ENCODE assay signal across 12 cellular contexts in genomic region chr11:81007046-81007445, GRCh38.
DNase-seq lines count a peak whose midpoint lies in the region; ATAC-seq, FAIRE-seq and TF ChIP-seq lines count a peak whose summit lies in the region.
"Had no signal": no experiment of that assay in that cellular context is flagged by ENCODE, and none has a peak within 500 bp of the region (broad histone marks: within the 10 kb centered on the region; RNA-seq: fewer than 3 reads in every experiment).

No MANE protein-coding gene starts in this region.

- no peaks in the 10 kb centered on the region for H3K9me2 ChIP-seq in MM.1S (replicated peaks; ENCODE audit: insufficient read depth, low read length)

- H3K36me3 ChIP-seq in MM.1S (replicated peaks; ENCODE audit: insufficient read depth, low read length), result no peaks in the 10 kb centered on the region
- H3K36me3 ChIP-seq in right lobe of liver, result no peaks in the 10 kb centered on the region

- no peak overlapping the region for H3K27ac ChIP-seq in MM.1S (ENCODE audit: low read length)
- no peak overlapping the region for H3K27ac ChIP-seq in right lobe of liver

- intact Hi-C loops in right lobe of liver (cut with DNase I), result no loop called here
- intact Hi-C loops in activated T-helper 1 cell treated with anti-CD3 and anti-CD28 coated beads, Interleukin-12 subunit alpha, Interleukin-12 subunit beta, Interleukin-2, Interleukin-4 antibody, amounts not matched to agents 30 ng/mL and 10 ng/mL and 1 ng/mL, durations not matched to agents 14 hours and 24 hours and 36 hours (cut with micrococcal nuclease), result no loop called here

- no peak overlapping the region for H3K4me3 Mint-ChIP-seq in activated T-helper 1 cell treated with anti-CD3 and anti-CD28 coated beads, Interleukin-12 subunit alpha, Interleukin-12 subunit beta, Interleukin-2, Interleukin-4 antibody, amounts not matched to agents 30 ng/mL and 10 ng/mL and 1 ng/mL, durations not matched to agents 14 hours and 24 hours and 36 hours
- H3K4me3 Mint-ChIP-seq: T-helper 2 cell treated with Interferon-gamma antibody and Interleukin-4, amounts not matched to agents 5 μg/mL and 100 μg/mL, for 36 hours had no signal

- no peak overlapping the region for H3K4me2 ChIP-seq in MM.1S (ENCODE audit: low read depth, low read length)

- FAIRE-seq in GM12892 (lab: Jason Lieb, UNC), result no peak

- peak; percentile 12 for DNase-seq in Caki2 (ENCODE audit: low read depth)
- peak; percentile 26 for DNase-seq in MM.1S
- peak; percentile 12 for DNase-seq in astrocyte of the cerebellum (ENCODE audit: low read depth)
- DNase-seq in right lobe of liver, result no peak
- no peak for DNase-seq in GM12892 (ENCODE audit: insufficient read length)
- no peak for DNase-seq in activated T-helper 1 cell treated with anti-CD3 and anti-CD28 coated beads, Interleukin-12 subunit alpha, Interleukin-12 subunit beta, Interleukin-2, Interleukin-4 antibody, amounts not matched to agents 30 ng/mL and 10 ng/mL and 1 ng/mL, durations not matched to agents 14 hours and 24 hours and 36 hours (ENCODE audit: low spot score)
- no peak for DNase-seq in NCI-H510A treated with DMSO at 0.1 percent for 48 hours (lab: John Stamatoyannopoulos, UW)
- DNase-seq: activated T-cell treated with anti-CD3 and anti-CD28 coated beads, Interleukin-2, amount 50 U/mL, for 48 hours; NCI-H2171 treated with DMSO at 0.1 percent for 48 hours; occipital lobe had no signal

- H3K4me3 ChIP-seq in MM.1S (ENCODE audit: low read length), result no peak overlapping the region
- no peak overlapping the region for H3K4me3 ChIP-seq in astrocyte of the cerebellum (ENCODE audit: low read depth, low read length)
- H3K4me3 ChIP-seq in right lobe of liver, result no peak overlapping the region

- H3K9ac ChIP-seq in MM.1S (ENCODE audit: low read length), result no peak overlapping the region

- ATAC-seq in right lobe of liver, result no peak
- ATAC-seq in activated CD4-positive, CD25-positive, alpha-beta regulatory T cell treated with anti-CD3 and anti-CD28 coated beads, Interleukin-2, amount 50 U/mL, for 24 hours, result no peak

- H4K20me1 ChIP-seq in MM.1S (ENCODE audit: insufficient read depth, low read length), result no peaks in the 10 kb centered on the region

- no peak for TF ChIP-seq POLR2A in right lobe of liver (IDR thresholded peaks at IDR 0.05)
- no peak for TF ChIP-seq POLR2A in GM12892 (IDR thresholded peaks at IDR 0.05; ENCODE audit: low read depth, low read length)

- H3K27me3 ChIP-seq in MM.1S (replicated peaks; ENCODE audit: insufficient read depth, low read length), result no peaks in the 10 kb centered on the region
- no peaks in the 10 kb centered on the region for H3K27me3 ChIP-seq in right lobe of liver

- no peaks in the 10 kb centered on the region for H3K36me3 Mint-ChIP-seq in activated T-helper 1 cell treated with anti-CD3 and anti-CD28 coated beads, Interleukin-12 subunit alpha, Interleukin-12 subunit beta, Interleukin-2, Interleukin-4 antibody, amounts not matched to agents 30 ng/mL and 10 ng/mL and 1 ng/mL, durations not matched to agents 14 hours and 24 hours and 36 hours (ENCODE audit: low read depth)

- H3K9me3 Mint-ChIP-seq in activated T-helper 1 cell treated with anti-CD3 and anti-CD28 coated beads, Interleukin-12 subunit alpha, Interleukin-12 subunit beta, Interleukin-2, Interleukin-4 antibody, amounts not matched to agents 30 ng/mL and 10 ng/mL and 1 ng/mL, durations not matched to agents 14 hours and 24 hours and 36 hours, result no peaks in the 10 kb centered on the region

- in situ Hi-C loops in Caki2 (cut with HindIII; ENCODE audit: low pct_unique_long_range_greater_than_20kb, low sequenced_read_pairs) (no loop called here), astrocyte of the cerebellum (cut with HindIII; ENCODE audit: low sequenced_read_pairs) (no loop called here)

- no peak overlapping the region for H2AFZ ChIP-seq in MM.1S (ENCODE audit: low read length)

- H3F3A ChIP-seq in MM.1S (ENCODE audit: insufficient read depth, low read length), result no peaks in the 10 kb centered on the region

- H3K4me1 ChIP-seq in MM.1S (ENCODE audit: low read length) (no peaks in the 10 kb centered on the region), right lobe of liver (no peaks in the 10 kb centered on the region)

- no peaks in the 10 kb centered on the region for H3K4me1 Mint-ChIP-seq in activated T-helper 1 cell treated with anti-CD3 and anti-CD28 coated beads, Interleukin-12 subunit alpha, Interleukin-12 subunit beta, Interleukin-2, Interleukin-4 antibody, amounts not matched to agents 30 ng/mL and 10 ng/mL and 1 ng/mL, durations not matched to agents 14 hours and 24 hours and 36 hours (ENCODE audit: low read depth)

- no peaks in the 10 kb centered on the region for H3K79me2 ChIP-seq in MM.1S (ENCODE audit: low read length)

- H3K27ac Mint-ChIP-seq in activated T-helper 1 cell treated with anti-CD3 and anti-CD28 coated beads, Interleukin-12 subunit alpha, Interleukin-12 subunit beta, Interleukin-2, Interleukin-4 antibody, amounts not matched to agents 30 ng/mL and 10 ng/mL and 1 ng/mL, durations not matched to agents 14 hours and 24 hours and 36 hours, result no peak overlapping the region
- H3K27ac Mint-ChIP-seq: T-helper 2 cell treated with Interferon-gamma antibody and Interleukin-4, amounts not matched to agents 5 μg/mL and 100 μg/mL, for 36 hours had no signal

- no peaks in the 10 kb centered on the region for H3K9me3 ChIP-seq in MM.1S (replicated peaks; ENCODE audit: insufficient read depth, low read length)
- no peaks in the 10 kb centered on the region for H3K9me3 ChIP-seq in right lobe of liver

- H3K27me3 Mint-ChIP-seq in activated T-helper 1 cell treated with anti-CD3 and anti-CD28 coated beads, Interleukin-12 subunit alpha, Interleukin-12 subunit beta, Interleukin-2, Interleukin-4 antibody, amounts not matched to agents 30 ng/mL and 10 ng/mL and 1 ng/mL, durations not matched to agents 14 hours and 24 hours and 36 hours (ENCODE audit: insufficient read depth), result no peaks in the 10 kb centered on the region

- WGBS in right lobe of liver (ENCODE audit: insufficient coverage, low coverage, low lambda C conversion rate, missing lambda C conversion rate), result 0% methylated on average over 2 of the region's 2 CpGs

- TF ChIP-seq CTCF in MM.1S (IDR thresholded peaks at IDR 0.05; ENCODE audit: low read length) (no peak), astrocyte of the cerebellum (IDR thresholded peaks at IDR 0.05; ENCODE audit: low read depth, low read length, missing control alignments) (no peak), right lobe of liver (IDR thresholded peaks at IDR 0.05) (peak in 3 of 4 donors; percentile 6 to 10 (median 9))

Comparison
In these comparisons a context has a peak if more than half of its experiments do, and no peak if none do; other contexts are left out.
1. DNase-seq: peak in Caki2 (single experiment), MM.1S (single experiment) and astrocyte of the cerebellum (single experiment); none in right lobe of liver (0 of 3), GM12892 (single experiment), activated T-helper 1 cell treated with anti-CD3 and anti-CD28 coated beads, Interleukin-12 subunit alpha, Interleukin-12 subunit beta, Interleukin-2, Interleukin-4 antibody, amounts not matched to agents 30 ng/mL and 10 ng/mL and 1 ng/mL, durations not matched to agents 14 hours and 24 hours and 36 hours (single experiment) and NCI-H510A treated with DMSO at 0.1 percent for 48 hours (single experiment).
2. CTCF ChIP-seq: peak in right lobe of liver (3 of 4); none in MM.1S (single experiment) and astrocyte of the cerebellum (single experiment).